In the genomic region with DNA sequence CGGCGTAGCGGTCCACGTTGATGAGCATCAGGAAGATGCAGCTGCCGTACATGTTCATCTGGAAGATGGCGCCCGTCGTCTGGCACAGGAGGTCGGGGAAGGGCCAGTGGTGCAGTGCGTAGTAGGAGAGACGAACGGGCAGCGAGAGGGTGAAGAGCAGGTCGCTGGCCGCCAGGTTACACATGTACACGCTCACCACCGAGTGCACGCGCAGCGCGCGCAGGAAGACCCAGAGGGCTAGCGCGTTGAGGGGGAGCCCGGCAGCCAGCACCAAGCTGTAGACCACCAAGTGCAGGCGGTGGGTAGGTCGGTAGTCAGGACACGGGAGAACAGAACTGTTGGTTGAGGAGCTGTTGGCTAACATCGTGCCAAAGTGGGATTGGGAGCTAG, we compare ENCODE assay signal across 13 cellular contexts. TPM values are rescaled to one million over a fixed set of nuclear protein-coding genes. Genes with fewer than 3 reads are reported as not detected.
DNase-seq lines count a peak whose midpoint lies in the region; ATAC-seq and TF ChIP-seq lines count a peak whose summit lies in the region.
"Had no signal": no experiment of that assay in that cellular context is flagged by ENCODE, and none has a peak within 500 bp of the region (broad histone marks: within the 10 kb centered on the region; RNA-seq: fewer than 3 reads in every experiment).

No MANE protein-coding gene starts in this region.

- peaks cover 0 to 14% (median 0%) of the 10 kb centered on the region in 9 donors for H3K36me3 ChIP-seq in heart right ventricle
- peaks cover 0 to 11% (median 7%) of the 10 kb centered on the region in 3 experiments for H3K36me3 ChIP-seq in naive thymus-derived CD4-positive, alpha-beta T cell (ENCODE audit: control insufficient read depth in 2 of 3, insufficient read depth in 3 of 3, low read length in 3 of 3)
- no peaks in the 10 kb centered on the region for H3K36me3 ChIP-seq in urinary bladder (ENCODE audit: insufficient read depth)
- H3K36me3 ChIP-seq in colonic mucosa = no peaks in the 10 kb centered on the region

- no peak for DNase-seq in heart right ventricle
- no peak for DNase-seq in Right ventricle myocardium inferior (ENCODE audit: missing footprints)
- no peak for DNase-seq in activated naive CD8-positive, alpha-beta T cell treated with anti-CD3 and anti-CD28 coated beads, Interleukin-2, amount 50 U/mL, for 24 hours
- no peak for DNase-seq in naive thymus-derived CD4-positive, alpha-beta T cell
- no peak for DNase-seq in NCI-H748 treated with DMSO at 0.1 percent for 48 hours (lab: John Stamatoyannopoulos, UW)
- no peak for DNase-seq in colonic mucosa
- DNase-seq: EL, foreskin keratinocyte, NCI-H1417 treated with DMSO at 0.1 percent for 48 hours, NCI-H524 had no signal

- H3K9me3 ChIP-seq in heart right ventricle (no peaks in the 10 kb centered on the region), colonic mucosa (no peaks in the 10 kb centered on the region)
- H3K9me3 ChIP-seq in naive thymus-derived CD4-positive, alpha-beta T cell (ENCODE audit: control insufficient read depth in 2 of 3, low read length in 3 of 3) = no peaks in the 10 kb centered on the region

- H3K4me1 ChIP-seq in heart right ventricle = peaks cover 0 to 18% (median 8%) of the 10 kb centered on the region in 9 donors
- peaks cover 0 to 5% of the 10 kb centered on the region in 2 donors for H3K4me1 ChIP-seq in naive thymus-derived CD4-positive, alpha-beta T cell (ENCODE audit: control insufficient read depth in 2 of 2, insufficient read depth in 2 of 2, low read length in 2 of 2)
- no peaks in the 10 kb centered on the region for H3K4me1 ChIP-seq in urinary bladder (ENCODE audit: insufficient read depth)
- no peaks in the 10 kb centered on the region for H3K4me1 ChIP-seq in colonic mucosa
- H3K4me1 ChIP-seq: foreskin keratinocyte had no signal

- ATAC-seq in heart right ventricle (peak in 1 of 8 donors; percentile 4), Right ventricle myocardium inferior (no peak), GM21786 (IDR thresholded peaks at IDR 0.05; ENCODE audit: unreplicated experiment) (no peak)
- no peak for ATAC-seq in activated naive CD8-positive, alpha-beta T cell treated with anti-CD3 and anti-CD28 coated beads, Interleukin-2, amount 50 U/mL, for 24 hours
- ATAC-seq in naive thymus-derived CD4-positive, alpha-beta T cell = no peak
- ATAC-seq: foreskin keratinocyte had no signal

- 77 to 83% methylated on average over 29 of the region's 29 CpGs for WGBS in heart right ventricle, 2 donors
- WGBS in urinary bladder = 83% methylated on average over 29 of the region's 29 CpGs

- POLR2A ChIA-PET in naive thymus-derived CD4-positive, alpha-beta T cell (lab: Charles Lee) = interaction anchor here (0.5 to 8.0 kb wide), 10 partner anchors 12 to 271 kb away, joined by 3 to 46 read pairs (median 4); partner anchors contain the start of genes ACRBP, LPAR5 and ZNF384

- H3K27me3 ChIP-seq in heart right ventricle (peaks cover 0 to 14% (median 0%) of the 10 kb centered on the region in 7 donors), colonic mucosa (no peaks in the 10 kb centered on the region)
- no peaks in the 10 kb centered on the region for H3K27me3 ChIP-seq in naive thymus-derived CD4-positive, alpha-beta T cell (ENCODE audit: control insufficient read depth in 2 of 2, insufficient read depth in 2 of 2, low read length in 2 of 2)
- H3K27me3 ChIP-seq: foreskin keratinocyte had no signal

- CTCF ChIA-PET in naive thymus-derived CD4-positive, alpha-beta T cell (lab: Charles Lee) = interaction anchor here (0.5 to 3.1 kb wide), 11 partner anchors 9 to 273 kb away, joined by 3 to 18 read pairs (median 4); partner anchors contain the start of genes ACRBP, LPAR5, MLF2 and ZNF384

- H3K9me3 Mint-ChIP-seq in activated naive CD8-positive, alpha-beta T cell treated with anti-CD3 and anti-CD28 coated beads, Interleukin-2, amount 50 U/mL, for 24 hours = no peaks in the 10 kb centered on the region
- H3K9me3 Mint-ChIP-seq in naive thymus-derived CD4-positive, alpha-beta T cell = peaks cover 0 to 4% (median 0%) of the 10 kb centered on the region in 11 donors
- H3K9me3 Mint-ChIP-seq: neural crest cell had no signal

- H3K4me1 Mint-ChIP-seq in activated naive CD8-positive, alpha-beta T cell treated with anti-CD3 and anti-CD28 coated beads, Interleukin-2, amount 50 U/mL, for 24 hours = peaks cover 13% of the 10 kb centered on the region
- peaks cover 0 to 42% (median 26%) of the 10 kb centered on the region in 7 donors for H3K4me1 Mint-ChIP-seq in naive thymus-derived CD4-positive, alpha-beta T cell

- no peaks in the 10 kb centered on the region for H3K36me3 Mint-ChIP-seq in activated naive CD8-positive, alpha-beta T cell treated with anti-CD3 and anti-CD28 coated beads, Interleukin-2, amount 50 U/mL, for 24 hours (ENCODE audit: low read depth)
- H3K36me3 Mint-ChIP-seq in naive thymus-derived CD4-positive, alpha-beta T cell = peaks cover 0 to 10% (median 2%) of the 10 kb centered on the region in 5 donors

- intact Hi-C loops in heart right ventricle (cut with DNase I) = loop anchor here in 2 of 10 donors (5.0 to 10.0 kb wide), 3 partner anchors 36 to 156 kb away; no protein-coding TSS in a partner anchor
- intact Hi-C loops in Right ventricle myocardium inferior (cut with DNase I) = no loop called here
- intact Hi-C loops in naive thymus-derived CD4-positive, alpha-beta T cell (cut with micrococcal nuclease) = loop anchor here in 1 of 2 donors (2.0 kb wide), 1 partner anchor 14 kb away; the partner anchor contains the start of gene CHD4
- intact Hi-C loops in colonic mucosa (cut with DNase I) = no loop called here

- no peak overlapping the region for H3K9ac ChIP-seq in colonic mucosa (ENCODE audit: low read depth in 2 of 2, low read length in 2 of 2)

- no peaks in the 10 kb centered on the region for H3K27me3 Mint-ChIP-seq in activated naive CD8-positive, alpha-beta T cell treated with anti-CD3 and anti-CD28 coated beads, Interleukin-2, amount 50 U/mL, for 24 hours
- H3K27me3 Mint-ChIP-seq in naive thymus-derived CD4-positive, alpha-beta T cell = no peaks in the 10 kb centered on the region

- peak overlapping the region; percentile 39 for H3K27ac Mint-ChIP-seq in activated naive CD8-positive, alpha-beta T cell treated with anti-CD3 and anti-CD28 coated beads, Interleukin-2, amount 50 U/mL, for 24 hours
- peak overlapping the region; percentile 17 to 92 (median 74) for H3K27ac Mint-ChIP-seq in naive thymus-derived CD4-positive, alpha-beta T cell

- peak overlapping the region; percentile 57 for H3K4me3 Mint-ChIP-seq in activated naive CD8-positive, alpha-beta T cell treated with anti-CD3 and anti-CD28 coated beads, Interleukin-2, amount 50 U/mL, for 24 hours
- peak overlapping the region in 9 of 10 donors; percentile 17 to 83 (median 60) for H3K4me3 Mint-ChIP-seq in naive thymus-derived CD4-positive, alpha-beta T cell
- H3K4me3 Mint-ChIP-seq: neural crest cell had no signal

- TF ChIP-seq CTCF in heart right ventricle (IDR thresholded peaks at IDR 0.05) (no peak), colonic mucosa (IDR thresholded peaks at IDR 0.05) (no peak)

- H3K4me3 ChIP-seq in heart right ventricle (peak overlapping the region in 8 of 10 donors; percentile 4 to 33 (median 30)), urinary bladder (ENCODE audit: low read depth, low read length) (peak overlapping the region; percentile 9), colonic mucosa (no peak overlapping the region)
- H3K4me3 ChIP-seq in naive thymus-derived CD4-positive, alpha-beta T cell (ENCODE audit: low read length) = no peak overlapping the region

- H3K27ac ChIP-seq in heart right ventricle = no peak overlapping the region
- peak overlapping the region; percentile 46 for H3K27ac ChIP-seq in naive thymus-derived CD4-positive, alpha-beta T cell (ENCODE audit: low read depth, low read length)
- H3K27ac ChIP-seq in urinary bladder (ENCODE audit: low read depth) = no peak overlapping the region
- H3K27ac ChIP-seq in colonic mucosa = no peak overlapping the region
- H3K27ac ChIP-seq: foreskin keratinocyte had no signal

RNA-seq across cellular contexts. Expression of gene CHD4, which starts 13.7 kb away (rescaled TPM):
- total RNA-seq in heart right ventricle (100 to 1,000 TPM; 125 to 201 (median 153) TPM), Right ventricle myocardium inferior (165 TPM), urinary bladder (142 TPM), colonic mucosa (100 to 1,000 TPM; 153 to 199 TPM)
- polyA plus RNA-seq in heart right ventricle (100 to 1,000 TPM; 129 to 265 TPM), urinary bladder (135 TPM)
- 100 to 1,000 TPM; 246 to 387 (median 267) TPM for total RNA-seq in naive thymus-derived CD4-positive, alpha-beta T cell
- polyA plus RNA-seq in naive thymus-derived CD4-positive, alpha-beta T cell = 10 to 100 TPM; 41.8 to 91.4 TPM

RNA-seq across cellular contexts. Expression of gene LPAR5, which starts 14.9 kb away (rescaled TPM):
- 10 to 100 TPM in 1 of 10 donors, 1 to 10 TPM in 9; 2.1 to 10.0 (median 4.4) TPM for total RNA-seq in heart right ventricle
- 1 to 10 TPM; 1.7 to 4.4 TPM for polyA plus RNA-seq in heart right ventricle
- 7.5 TPM for total RNA-seq in Right ventricle myocardium inferior
- 1 to 10 TPM; 3.3 to 8.3 (median 6.4) TPM for total RNA-seq in naive thymus-derived CD4-positive, alpha-beta T cell
- 1 to 10 TPM; 6.6 to 6.9 TPM for polyA plus RNA-seq in naive thymus-derived CD4-positive, alpha-beta T cell
- 1.7 TPM for total RNA-seq in urinary bladder
- polyA plus RNA-seq in urinary bladder = 2.2 TPM
- total RNA-seq in colonic mucosa = 10 to 100 TPM; 27.0 to 32.7 TPM
- total RNA-seq: neural crest cell had no signal

RNA-seq across cellular contexts. Expression of gene ACRBP, which starts 26.4 kb away (rescaled TPM):
- total RNA-seq in heart right ventricle (1 to 10 TPM in 4 of 10 donors, under 1 TPM in 5, not detected in 1; 0.25 to 4.1 (median 0.79) TPM), Right ventricle myocardium inferior (1.2 TPM), urinary bladder (1.1 TPM), colonic mucosa (1 to 10 TPM; 1.6 to 1.9 TPM)
- polyA plus RNA-seq in heart right ventricle (under 1 TPM; 0.29 to 0.43 TPM), urinary bladder (1.0 TPM)
- total RNA-seq in naive thymus-derived CD4-positive, alpha-beta T cell = 10 to 100 TPM in 2 of 5 experiments, 1 to 10 TPM in 3; 2.3 to 23.0 (median 6.6) TPM
- 1 to 10 TPM in 1 of 2 donors, under 1 TPM in 1; 0.27 to 1.1 TPM for polyA plus RNA-seq in naive thymus-derived CD4-positive, alpha-beta T cell

RNA-seq across cellular contexts. Expression of gene ING4, which starts 42.0 kb away (rescaled TPM):
- total RNA-seq in heart right ventricle (10 to 100 TPM; 17.7 to 32.5 (median 22.6) TPM), Right ventricle myocardium inferior (21.1 TPM), urinary bladder (66.2 TPM), colonic mucosa (10 to 100 TPM; 20.0 to 33.8 TPM)
- polyA plus RNA-seq in heart right ventricle (10 to 100 TPM; 20.0 to 25.5 TPM), urinary bladder (66.4 TPM)
- total RNA-seq in naive thymus-derived CD4-positive, alpha-beta T cell = 100 to 1,000 TPM in 1 of 5 experiments, 10 to 100 TPM in 4; 33.1 to 101 (median 39.6) TPM
- polyA plus RNA-seq in naive thymus-derived CD4-positive, alpha-beta T cell = 100 to 1,000 TPM; 103 to 106 TPM

RNA-seq across cellular contexts. Expression of gene NOP2, which starts 52.8 kb away (rescaled TPM):
- total RNA-seq in heart right ventricle (10 to 100 TPM; 11.1 to 29.2 (median 15.3) TPM), Right ventricle myocardium inferior (16.2 TPM), urinary bladder (9.0 TPM), colonic mucosa (10 to 100 TPM; 19.1 to 39.6 TPM)
- polyA plus RNA-seq in heart right ventricle (10 to 100 TPM; 18.5 to 31.1 TPM), urinary bladder (18.7 TPM)
- total RNA-seq in naive thymus-derived CD4-positive, alpha-beta T cell = 100 to 1,000 TPM in 1 of 5 experiments, 10 to 100 TPM in 4; 74.4 to 102 (median 87.6) TPM
- polyA plus RNA-seq in naive thymus-derived CD4-positive, alpha-beta T cell = 10 to 100 TPM; 24.2 to 53.7 TPM

Comparison
In these comparisons a context has a peak if more than half of its experiments do, and no peak if none do; other contexts are left out.
1. H3K4me3 ChIP-seq: peak in heart right ventricle (8 of 10) and urinary bladder (single experiment); none in naive thymus-derived CD4-positive, alpha-beta T cell (single experiment) and colonic mucosa (single experiment).